In genomic region chr19:57282011-57282636, GRCh38 we compare ENCODE assay signal across 7 cellular contexts. TPM values are rescaled to one million over a fixed set of nuclear protein-coding genes. Genes with fewer than 3 reads are reported as not detected.
DNase-seq lines count a peak whose midpoint lies in the region; ATAC-seq, FAIRE-seq and TF ChIP-seq lines count a peak whose summit lies in the region.

No MANE protein-coding gene starts in this region.

- in situ Hi-C loops in GM13976 (cut with MboI; ENCODE audit: low sequenced_read_pairs, unreplicated experiment), result no loop called here

- H3K9me3 ChIP-seq in OCI-LY3 (ENCODE audit: insufficient read depth, low read length), result no peaks in the 10 kb centered on the region
- no peaks in the 10 kb centered on the region for H3K9me3 ChIP-seq in endothelial cell of umbilical vein (replicated peaks; ENCODE audit: control insufficient read depth, insufficient read depth, low read length)
- no peaks in the 10 kb centered on the region for H3K9me3 ChIP-seq in Peyer's patch

- H3K4me3 ChIP-seq in OCI-LY3 (ENCODE audit: low read length), result peak overlapping the region; percentile 80
- no peak overlapping the region for H3K4me3 ChIP-seq in endothelial cell of umbilical vein (replicated peaks in 1 of 3; ENCODE audit: insufficient read depth in 1 of 3, low read depth in 1 of 3, low read length in 3 of 3)
- peak overlapping the region; percentile 92 for H3K4me3 ChIP-seq in skeletal muscle cell (ENCODE audit: low read depth, low read length)
- H3K4me3 ChIP-seq in Peyer's patch, result peak overlapping the region in 1 of 4 donors; percentile 90

- H3K4me1 ChIP-seq in OCI-LY3 (ENCODE audit: low read length) (peaks cover 29% of the 10 kb centered on the region), endothelial cell of umbilical vein (ENCODE audit: control insufficient read depth, extremely low read depth, insufficient read depth, low read length) (peaks cover 20% of the 10 kb centered on the region), Peyer's patch (peaks cover 0 to 27% (median 10%) of the 10 kb centered on the region in 4 donors)

- H3K27ac ChIP-seq in OCI-LY3 (ENCODE audit: low read length) (peak overlapping the region; percentile 92), endothelial cell of umbilical vein (ENCODE audit: insufficient read depth, low read depth, low read length) (no peak overlapping the region), Peyer's patch (no peak overlapping the region)

- DNase-seq in GM13976 (ENCODE audit: low spot score), result peak; percentile 24
- no peak for DNase-seq in endothelial cell of umbilical vein (ENCODE audit: low read depth, low spot score)
- no peak for DNase-seq in skeletal muscle cell (ENCODE audit: low read depth)
- no peak for DNase-seq in Peyer's patch
- no peak for DNase-seq in stimulated activated CD4-positive, alpha-beta T cell treated with anti-CD3 and anti-CD28 coated beads, Interleukin-2, amount 100 ng/mL, for 48 hours

- peak overlapping the region; percentile 87 for H3K4me2 ChIP-seq in OCI-LY3 (ENCODE audit: low read length)
- peak overlapping the region; percentile 9 for H3K4me2 ChIP-seq in endothelial cell of umbilical vein (ENCODE audit: insufficient read depth, low read length)

- dilution Hi-C loops in endothelial cell of umbilical vein (cut with MboI; ENCODE audit: extremely low pct_ligation_motif_present, low sequenced_read_pairs), result no loop called here

- peak overlapping the region; percentile 59 for H3K9ac ChIP-seq in OCI-LY3 (ENCODE audit: low read length)
- H3K9ac ChIP-seq in endothelial cell of umbilical vein (replicated peaks; ENCODE audit: extremely low read depth, insufficient read depth, low read length), result no peak overlapping the region

- H4K20me1 ChIP-seq in OCI-LY3 (ENCODE audit: insufficient read depth, low read length) (peaks cover 44% of the 10 kb centered on the region), endothelial cell of umbilical vein (replicated peaks; ENCODE audit: control insufficient read depth, extremely low read depth, insufficient read depth, low read length) (peaks cover 2% of the 10 kb centered on the region)

- CTCF ChIA-PET in endothelial cell of umbilical vein (lab: Charles Lee), result no interaction called here

- no peak for FAIRE-seq in endothelial cell of umbilical vein (lab: Jason Lieb, UNC)

- BruUV-seq in endothelial cell of umbilical vein (replicated peaks; lab: Mats Ljungman, UMichigan), result no TSS peak

- H3K79me2 ChIP-seq in OCI-LY3 (ENCODE audit: low read length) (peaks cover 70% of the 10 kb centered on the region), endothelial cell of umbilical vein (ENCODE audit: control insufficient read depth, insufficient read depth, low read length) (peaks cover 63% of the 10 kb centered on the region)

- no peak for TF ChIP-seq CTCF in GM13976 (IDR thresholded peaks at IDR 0.05; ENCODE audit: borderline replicate concordance, control extremely low read depth, extremely low read depth, insufficient read depth, missing control alignments)
- TF ChIP-seq CTCF in OCI-LY3 (IDR thresholded peaks at IDR 0.05; ENCODE audit: low read depth, low read length), result no peak
- no peak for TF ChIP-seq CTCF in endothelial cell of umbilical vein (IDR thresholded peaks at IDR 0.05; ENCODE audit: extremely low read depth in 1 of 2, insufficient read depth in 1 of 2, low read depth in 1 of 2, low read length in 2 of 2)
- no peak for TF ChIP-seq CTCF in Peyer's patch (IDR thresholded peaks at IDR 0.05)

- TF ChIP-seq POLR2A in endothelial cell of umbilical vein (IDR thresholded peaks at IDR 0.05; ENCODE audit: low read depth, low read length) (no peak), Peyer's patch (IDR thresholded peaks at IDR 0.05) (no peak)

- H3K36me3 ChIP-seq in OCI-LY3 (replicated peaks; ENCODE audit: low read depth, low read length) (peaks cover 50% of the 10 kb centered on the region), endothelial cell of umbilical vein (ENCODE audit: control insufficient read depth in 2 of 2, extremely low read depth in 1 of 2, insufficient read depth in 2 of 2, low read length in 2 of 2) (peaks cover 14 to 23% of the 10 kb centered on the region in 2 experiments), Peyer's patch (peaks cover 0 to 36% (median 5%) of the 10 kb centered on the region in 3 donors)

- H2AFZ ChIP-seq in OCI-LY3 (ENCODE audit: low read depth, low read length), result no peak overlapping the region
- H2AFZ ChIP-seq in endothelial cell of umbilical vein (ENCODE audit: low read depth, low read length), result no peak overlapping the region

- no peaks in the 10 kb centered on the region for H3K9me1 ChIP-seq in endothelial cell of umbilical vein (replicated peaks; ENCODE audit: control insufficient read depth, extremely low read depth, insufficient read depth, low read length)

- H3K27me3 ChIP-seq in OCI-LY3 (ENCODE audit: low read depth, low read length), result no peaks in the 10 kb centered on the region
- H3K27me3 ChIP-seq in endothelial cell of umbilical vein (ENCODE audit: control insufficient read depth in 2 of 2, insufficient read depth in 2 of 2, low read length in 2 of 2), result no peaks in the 10 kb centered on the region
- H3K27me3 ChIP-seq in Peyer's patch, result no peaks in the 10 kb centered on the region

- no peak for ATAC-seq in HG02973 (IDR thresholded peaks at IDR 0.05; ENCODE audit: unreplicated experiment)

- intact Hi-C loops in endothelial cell of umbilical vein (cut with micrococcal nuclease), result loop anchor here (5.0 kb wide), 1 partner anchor 40 kb away; the partner anchor contains the start of gene ZNF543

- POLR2A ChIA-PET in endothelial cell of umbilical vein (lab: Charles Lee), result no interaction called here

TF ChIP-seq in endothelial cell of umbilical vein, 7 proteins besides CTCF, POLR2A, EP300 and RAD21:
- TF ChIP-seq POLR2AphosphoS5 (IDR thresholded peaks at IDR 0.05; ENCODE audit: insufficient read depth, low read depth, low read length) (no peak), GATA2 (IDR thresholded peaks at IDR 0.05; ENCODE audit: insufficient read depth, insufficient read length, low read depth, low read length) (no peak), MAX (IDR thresholded peaks at IDR 0.05; ENCODE audit: insufficient read depth, insufficient read length) (no peak), FOS (IDR thresholded peaks at IDR 0.05; ENCODE audit: borderline replicate concordance, insufficient read depth, low read length) (no peak), JUN (IDR thresholded peaks at IDR 0.05; ENCODE audit: borderline replicate concordance, insufficient read depth, insufficient read length, low read depth) (no peak), EZH2 (IDR thresholded peaks at IDR 0.05; ENCODE audit: borderline replicate concordance, low read depth, low read length, severe bottlenecking) (no peak), MYC (IDR thresholded peaks at IDR 0.05; ENCODE audit: low read depth, low read length) (no peak)

RNA-seq across cellular contexts. Expression of gene ZNF460, which starts 1.8 kb away (rescaled TPM):
- total RNA-seq in endothelial cell of umbilical vein (26.9 and 29.3 TPM in 2 replicates), Peyer's patch (10 to 100 TPM; 33.6 to 86.6 (median 54.2) TPM)
- 4.1 and 4.5 TPM in 2 replicates for polyA plus RNA-seq in endothelial cell of umbilical vein
- polyA plus RNA-seq in endothelial cell of umbilical vein (2011; cell fraction: cytosol; rRNA removed), result 4.3 and 5.2 TPM in 2 replicates
- 19.8 and 21.9 TPM in 2 replicates for polyA plus RNA-seq in endothelial cell of umbilical vein (2011; cell fraction: nucleus; rRNA removed)
- polyA plus RNA-seq in endothelial cell of umbilical vein (2012), result 1.2 and 1.7 TPM in 2 replicates
- 124 and 134 TPM in 2 replicates for polyA minus RNA-seq in endothelial cell of umbilical vein
- polyA minus RNA-seq in endothelial cell of umbilical vein (2011; cell fraction: cytosol; rRNA and poly(A)+ RNA removed), result 46.5 TPM
- polyA minus RNA-seq in endothelial cell of umbilical vein (2011; cell fraction: nucleus; rRNA and poly(A)+ RNA removed), result 73.6 and 115 TPM in 2 replicates

RNA-seq across cellular contexts. Expression of gene ZNF543, which starts 38.1 kb away (rescaled TPM):
- total RNA-seq in endothelial cell of umbilical vein (4.5 and 5.3 TPM in 2 replicates), Peyer's patch (1 to 10 TPM; 1.8 to 7.4 (median 5.2) TPM)
- 1.1 TPM in 2 replicates for polyA plus RNA-seq in endothelial cell of umbilical vein
- polyA plus RNA-seq in endothelial cell of umbilical vein (2011; cell fraction: cytosol; rRNA removed), result 1.0 and 1.5 TPM in 2 replicates
- 2.2 and 2.9 TPM in 2 replicates for polyA plus RNA-seq in endothelial cell of umbilical vein (2011; cell fraction: nucleus; rRNA removed)
- polyA plus RNA-seq in endothelial cell of umbilical vein (2012), result 1.1 and 1.4 TPM in 2 replicates
- 8.7 and 9.0 TPM in 2 replicates for polyA minus RNA-seq in endothelial cell of umbilical vein
- polyA minus RNA-seq in endothelial cell of umbilical vein (2011; cell fraction: cytosol; rRNA and poly(A)+ RNA removed), result 4.9 TPM
- 4.9 and 6.8 TPM in 2 replicates for polyA minus RNA-seq in endothelial cell of umbilical vein (2011; cell fraction: nucleus; rRNA and poly(A)+ RNA removed)

RNA-seq across cellular contexts. Expression of gene ZNF805, which starts 41.7 kb away (rescaled TPM):
- 8.6 and 8.7 TPM in 2 replicates for total RNA-seq in endothelial cell of umbilical vein
- polyA plus RNA-seq in endothelial cell of umbilical vein, result 1.6 TPM in 2 replicates
- polyA plus RNA-seq in endothelial cell of umbilical vein (2011; cell fraction: cytosol; rRNA removed), result 1.7 and 1.8 TPM in 2 replicates
- polyA plus RNA-seq in endothelial cell of umbilical vein (2011; cell fraction: nucleus; rRNA removed), result 3.5 and 3.7 TPM in 2 replicates
- 1.6 and 1.7 TPM in 2 replicates for polyA plus RNA-seq in endothelial cell of umbilical vein (2012)
- 20.7 and 29.8 TPM in 2 replicates for polyA minus RNA-seq in endothelial cell of umbilical vein
- polyA minus RNA-seq in endothelial cell of umbilical vein (2011; cell fraction: cytosol; rRNA and poly(A)+ RNA removed), result 9.2 TPM
- 11.0 and 14.7 TPM in 2 replicates for polyA minus RNA-seq in endothelial cell of umbilical vein (2011; cell fraction: nucleus; rRNA and poly(A)+ RNA removed)
- 10 to 100 TPM in 2 of 4 donors, 1 to 10 TPM in 2; 7.4 to 17.0 (median 10.1) TPM for total RNA-seq in Peyer's patch

RNA-seq across cellular contexts. Expression of gene AURKC, which starts 51.3 kb away (rescaled TPM):
- total RNA-seq in endothelial cell of umbilical vein (0.82 and 1.7 TPM in 2 replicates), Peyer's patch (1 to 10 TPM in 1 of 4 donors, not detected in 3; 5.1 TPM)
- polyA plus RNA-seq in endothelial cell of umbilical vein, result 0.55 and 0.68 TPM in 2 replicates
- polyA plus RNA-seq in endothelial cell of umbilical vein (2011; cell fraction: cytosol; rRNA removed), result 0.56 and 0.62 TPM in 2 replicates
- polyA plus RNA-seq in endothelial cell of umbilical vein (2011; cell fraction: nucleus; rRNA removed), result 1.3 TPM in 2 replicates
- polyA plus RNA-seq in endothelial cell of umbilical vein (2012), result 0.45 and 0.92 TPM in 2 replicates
- polyA minus RNA-seq in endothelial cell of umbilical vein, result 0.55 and 0.66 TPM in 2 replicates
- polyA minus RNA-seq in endothelial cell of umbilical vein (2011; cell fraction: cytosol; rRNA and poly(A)+ RNA removed), result not detected
- 0.67 TPM in 1 of 2 replicates, not detected in the other for polyA minus RNA-seq in endothelial cell of umbilical vein (2011; cell fraction: nucleus; rRNA and poly(A)+ RNA removed)

Comparison
In these comparisons a context has a peak if more than half of its experiments do, and no peak if none do; other contexts are left out.
1. H3K4me3 ChIP-seq: peak in OCI-LY3 (single experiment) and skeletal muscle cell (single experiment); none in endothelial cell of umbilical vein (0 of 3).